Comparison of ENCODE assay signal across 13 cellular contexts in the genomic region with DNA sequence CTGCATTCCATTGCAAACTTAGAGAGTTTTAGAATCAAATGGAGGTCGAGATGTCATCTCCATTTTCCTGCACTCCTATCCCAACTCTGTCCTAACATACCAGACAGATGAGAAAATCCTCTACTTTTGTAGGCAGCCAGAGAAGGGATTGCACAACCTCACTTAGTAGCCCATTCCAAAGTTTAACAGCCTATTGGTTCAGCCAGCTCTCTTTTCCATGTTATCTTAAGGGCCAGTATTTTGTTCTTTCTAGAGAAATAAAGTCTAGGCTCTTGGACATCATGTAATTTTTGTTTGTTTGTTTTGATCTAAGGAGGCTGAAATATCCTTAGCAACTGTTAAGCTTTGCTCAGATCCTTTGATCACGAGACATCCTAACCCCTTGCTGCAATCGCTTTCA.
A peak's percentile ranks its signal among the peaks of the same experiment; 100 is the strongest.
DNase-seq lines count a peak whose midpoint lies in the region.
"Had no signal": no experiment of that assay in that cellular context is flagged by ENCODE, and none has a peak within 500 bp of the region (broad histone marks: within the 10 kb centered on the region; RNA-seq: fewer than 3 reads in every experiment).

No MANE protein-coding gene starts in this region.

- H3K23ac ChIP-seq in mesenchymal stem cell (ENCODE audit: low read length in 2 of 2), result no peak overlapping the region

- no peaks in the 10 kb centered on the region for H3K36me3 ChIP-seq in mesenchymal stem cell (ENCODE audit: control insufficient read depth in 1 of 2, insufficient read depth in 2 of 2, low read depth in 1 of 2, low read length in 2 of 2)
- H3K36me3 ChIP-seq: BLaER1 had no signal

- no peak overlapping the region for H2AFZ ChIP-seq in mesenchymal stem cell (ENCODE audit: low read depth, low read length)

- H4K91ac ChIP-seq in mesenchymal stem cell (ENCODE audit: low read length), result no peak overlapping the region

- no peaks in the 10 kb centered on the region for H3K27me3 ChIP-seq in mesenchymal stem cell (ENCODE audit: control insufficient read depth in 1 of 2, insufficient read depth in 1 of 2, low read length in 2 of 2)
- H3K27me3 ChIP-seq: BLaER1 had no signal

- in situ Hi-C loops in ACHN (cut with HindIII; ENCODE audit: low pct_ligation_motif_present, low pct_unique_long_range_greater_than_20kb, low sequenced_read_pairs), result no loop called here

- H3K27ac ChIP-seq in mesenchymal stem cell (ENCODE audit: low read length, poor library complexity, severe bottlenecking), result peak overlapping the region; percentile 88
- H3K27ac ChIP-seq: BLaER1 had no signal

- H3K9me3 ChIP-seq in mesenchymal stem cell (ENCODE audit: control insufficient read depth, low read length), result no peaks in the 10 kb centered on the region
- H3K9me3 ChIP-seq: BLaER1 had no signal

- no peak overlapping the region for H2BK5ac ChIP-seq in mesenchymal stem cell (ENCODE audit: low read depth, low read length, poor library complexity, severe bottlenecking)

- no peak overlapping the region for H3K18ac ChIP-seq in mesenchymal stem cell (ENCODE audit: low read depth in 1 of 2, low read length in 2 of 2)

- H3K4me1 ChIP-seq in mesenchymal stem cell (ENCODE audit: control insufficient read depth, insufficient read depth, low read depth, low read length), result no peaks in the 10 kb centered on the region
- H3K4me1 ChIP-seq: BLaER1 had no signal

- no peak overlapping the region for H2BK12ac ChIP-seq in mesenchymal stem cell (ENCODE audit: low read length in 2 of 2)

- no peak overlapping the region for H3K4ac ChIP-seq in mesenchymal stem cell (ENCODE audit: low read depth in 1 of 2, low read length in 2 of 2)

- no peak overlapping the region for H2BK120ac ChIP-seq in mesenchymal stem cell (ENCODE audit: low read depth, low read length)

- no peak overlapping the region for H3K14ac ChIP-seq in mesenchymal stem cell (ENCODE audit: low read length in 2 of 2)

- no peak overlapping the region for H3K4me2 ChIP-seq in mesenchymal stem cell (ENCODE audit: low read length, poor library complexity, severe bottlenecking)
- H3K4me2 ChIP-seq: BLaER1 had no signal

- no peak overlapping the region for H3K4me3 ChIP-seq in mesenchymal stem cell (ENCODE audit: insufficient read depth in 1 of 2, low read depth in 1 of 2, low read length in 2 of 2)
- H3K4me3 ChIP-seq: BLaER1 had no signal

- 64% methylated on average over 3 of the region's 3 CpGs for WGBS in mesenchymal stem cell

- H3K9ac ChIP-seq in mesenchymal stem cell (ENCODE audit: low read length), result peak overlapping the region; percentile 24
- H3K9ac ChIP-seq: BLaER1 had no signal

- H2BK15ac ChIP-seq in mesenchymal stem cell (ENCODE audit: low read depth, poor library complexity, severe bottlenecking), result no peak overlapping the region

- no peak overlapping the region for H2AK5ac ChIP-seq in mesenchymal stem cell (ENCODE audit: low read length, severe bottlenecking)

- no peaks in the 10 kb centered on the region for H3K79me1 ChIP-seq in mesenchymal stem cell (replicated peaks; ENCODE audit: low read length, poor library complexity, severe bottlenecking)

- no peak overlapping the region for H4K8ac ChIP-seq in mesenchymal stem cell (ENCODE audit: low read length)

- DNase-seq in ACHN (peak; percentile 10), NCI-H226 (peak; percentile 91), fibroblast of gingiva (ENCODE audit: low read depth) (peak; percentile 62), mesenchymal stem cell (peak; percentile 79), DMS153 treated with DMSO at 0.1 percent for 48 hours (lab: John Stamatoyannopoulos, UW; ENCODE audit: unreplicated experiment) (no peak), DMS114 treated with DMSO at 0.1 percent for 48 hours (lab: John Stamatoyannopoulos, UW; ENCODE audit: unreplicated experiment) (no peak)
- no peak for DNase-seq in activated CD4-positive, CD25-positive, alpha-beta regulatory T cell (lab: John Stamatoyannopoulos, UW)
- no peak for DNase-seq in effector CD4-positive, alpha-beta T cell
- DNase-seq: activated CD8-positive, alpha-beta memory T cell treated with anti-CD3 and anti-CD28 coated beads, Interleukin-2, amount 50 U/mL, for 48 hours; Karpas-422; stimulated activated naive CD8-positive, alpha-beta T cell treated with anti-CD3 and anti-CD28 coated beads, Interleukin-15, Interleukin-2, amounts not matched to agents 100 U/mL and 50 U/mL, for 24 hours; T-helper 17 cell had no signal

Comparison
In these comparisons a context has a peak if more than half of its experiments do, and no peak if none do; other contexts are left out.
1. DNase-seq: peak in ACHN (single experiment), NCI-H226 (single experiment), fibroblast of gingiva (single experiment) and mesenchymal stem cell (single experiment); none in DMS153 treated with DMSO at 0.1 percent for 48 hours (single experiment), activated CD4-positive, CD25-positive, alpha-beta regulatory T cell (0 of 4), DMS114 treated with DMSO at 0.1 percent for 48 hours (single experiment) and effector CD4-positive, alpha-beta T cell (single experiment).